ENCODE assay signal across 9 cellular contexts in the genomic region with DNA sequence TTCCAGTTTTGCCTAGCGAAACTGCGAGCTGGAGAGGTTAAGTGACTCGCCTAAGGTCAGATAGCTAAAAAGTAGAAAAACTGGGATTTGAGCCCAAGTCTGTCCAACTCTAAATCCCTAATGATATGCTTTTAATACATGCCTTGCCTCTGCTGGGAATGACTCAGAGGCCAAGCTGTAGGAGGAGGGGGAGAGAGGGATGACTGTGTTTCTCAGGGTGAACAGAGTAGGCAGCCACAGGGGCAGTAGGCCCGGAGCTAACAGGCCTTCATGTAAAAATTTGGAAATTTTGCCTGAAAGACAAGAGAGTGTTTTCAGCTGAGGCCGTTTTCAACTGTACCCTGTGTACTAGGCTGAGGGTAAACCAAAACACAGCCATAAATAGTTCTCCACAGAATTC.
DNase-seq lines count a peak whose midpoint lies in the region; ATAC-seq and TF ChIP-seq lines count a peak whose summit lies in the region.
"Had no signal": no experiment of that assay in that cellular context is flagged by ENCODE, and none has a peak within 500 bp of the region (broad histone marks: within the 10 kb centered on the region; RNA-seq: fewer than 3 reads in every experiment).

No MANE protein-coding gene starts in this region.

- no peak for ATAC-seq in stimulated activated naive B cell treated with anti-CD40 and anti-IgM and Interleukin-4, amounts not matched to agents 10 μg/mL and 1 μg/mL and 100 μg/mL, for 72 hours (replicated peaks)
- no peak for ATAC-seq in HG03460 (IDR thresholded peaks at IDR 0.05; ENCODE audit: unreplicated experiment)

- H3K4me3 ChIP-seq in foreskin fibroblast (ENCODE audit: low read depth in 1 of 2, low read length in 2 of 2) (no peak overlapping the region), parathyroid adenoma (ENCODE audit: low read depth, low read length) (no peak overlapping the region)

- no peaks in the 10 kb centered on the region for H3K79me2 ChIP-seq in parathyroid adenoma

- in situ Hi-C loops in SK-MEL-5 (cut with HindIII; ENCODE audit: low pct_unique_long_range_greater_than_20kb, low sequenced_read_pairs): no loop called here

- H3K27ac ChIP-seq in parathyroid adenoma: peak overlapping the region; percentile 39

- peaks cover 0 to 6% of the 10 kb centered on the region in 2 donors for H3K9me3 Mint-ChIP-seq in stimulated activated naive B cell treated with anti-CD40 and anti-IgM and Interleukin-4, amounts not matched to agents 10 μg/mL and 1 μg/mL and 100 μg/mL, for 72 hours

- no peak overlapping the region for H3K4me2 ChIP-seq in parathyroid adenoma (ENCODE audit: low read length)

- no peaks in the 10 kb centered on the region for H3K36me3 ChIP-seq in parathyroid adenoma (ENCODE audit: control insufficient read depth, insufficient read depth, low read length)

- no peaks in the 10 kb centered on the region for H3K27me3 ChIP-seq in parathyroid adenoma (ENCODE audit: control insufficient read depth, insufficient read depth, low read length)

- H3K4me1 Mint-ChIP-seq in stimulated activated naive B cell treated with anti-CD40 and anti-IgM and Interleukin-4, amounts not matched to agents 10 μg/mL and 1 μg/mL and 100 μg/mL, for 72 hours: no peaks in the 10 kb centered on the region

- H3K9me3 ChIP-seq in parathyroid adenoma (ENCODE audit: control insufficient read depth, low read length): no peaks in the 10 kb centered on the region

- H2AFZ ChIP-seq in parathyroid adenoma: no peak overlapping the region

- no peak for TF ChIP-seq CTCF in foreskin fibroblast (IDR thresholded peaks at IDR 0.05; ENCODE audit: low read depth, low read length)
- TF ChIP-seq CTCF in parathyroid adenoma (IDR thresholded peaks at IDR 0.05): no peak

- peaks cover 13 to 21% of the 10 kb centered on the region in 2 donors for H3K36me3 Mint-ChIP-seq in stimulated activated naive B cell treated with anti-CD40 and anti-IgM and Interleukin-4, amounts not matched to agents 10 μg/mL and 1 μg/mL and 100 μg/mL, for 72 hours

- no peak overlapping the region for H3K9ac ChIP-seq in parathyroid adenoma

- no peak overlapping the region for H3K4me3 Mint-ChIP-seq in stimulated activated naive B cell treated with anti-CD40 and anti-IgM and Interleukin-4, amounts not matched to agents 10 μg/mL and 1 μg/mL and 100 μg/mL, for 72 hours

- no peaks in the 10 kb centered on the region for H3K27me3 Mint-ChIP-seq in stimulated activated naive B cell treated with anti-CD40 and anti-IgM and Interleukin-4, amounts not matched to agents 10 μg/mL and 1 μg/mL and 100 μg/mL, for 72 hours

- no peak overlapping the region for H3K27ac Mint-ChIP-seq in stimulated activated naive B cell treated with anti-CD40 and anti-IgM and Interleukin-4, amounts not matched to agents 10 μg/mL and 1 μg/mL and 100 μg/mL, for 72 hours

- no peaks in the 10 kb centered on the region for H3K4me1 ChIP-seq in parathyroid adenoma

- peak; percentile 57 for DNase-seq in Ammon's horn (ENCODE audit: low spot score)
- DNase-seq in SK-MEL-5 (ENCODE audit: low read depth, low spot score): peak; percentile 19
- peak; percentile 97 for DNase-seq in foreskin fibroblast
- no peak for DNase-seq in stimulated activated naive B cell treated with anti-CD40 and anti-IgM and Interleukin-4, amounts not matched to agents 10 μg/mL and 1 μg/mL and 100 μg/mL, for 72 hours
- no peak for DNase-seq in activated naive CD4-positive, alpha-beta T cell treated with Interleukin-2 at 50 U/mL for 16 hours
- no peak for DNase-seq in activated CD4-positive, alpha-beta T cell treated with anti-CD3 and anti-CD28 coated beads for 4 hours
- DNase-seq: NCI-H1105 had no signal

Comparison
In these comparisons a context has a peak if more than half of its experiments do, and no peak if none do; other contexts are left out.
1. DNase-seq: peak in Ammon's horn (single experiment), SK-MEL-5 (single experiment) and foreskin fibroblast (2 of 2); none in stimulated activated naive B cell treated with anti-CD40 and anti-IgM and Interleukin-4, amounts not matched to agents 10 μg/mL and 1 μg/mL and 100 μg/mL, for 72 hours (single experiment), activated naive CD4-positive, alpha-beta T cell treated with Interleukin-2 at 50 U/mL for 16 hours (single experiment) and activated CD4-positive, alpha-beta T cell treated with anti-CD3 and anti-CD28 coated beads for 4 hours (0 of 2).